In the genomic region with DNA sequence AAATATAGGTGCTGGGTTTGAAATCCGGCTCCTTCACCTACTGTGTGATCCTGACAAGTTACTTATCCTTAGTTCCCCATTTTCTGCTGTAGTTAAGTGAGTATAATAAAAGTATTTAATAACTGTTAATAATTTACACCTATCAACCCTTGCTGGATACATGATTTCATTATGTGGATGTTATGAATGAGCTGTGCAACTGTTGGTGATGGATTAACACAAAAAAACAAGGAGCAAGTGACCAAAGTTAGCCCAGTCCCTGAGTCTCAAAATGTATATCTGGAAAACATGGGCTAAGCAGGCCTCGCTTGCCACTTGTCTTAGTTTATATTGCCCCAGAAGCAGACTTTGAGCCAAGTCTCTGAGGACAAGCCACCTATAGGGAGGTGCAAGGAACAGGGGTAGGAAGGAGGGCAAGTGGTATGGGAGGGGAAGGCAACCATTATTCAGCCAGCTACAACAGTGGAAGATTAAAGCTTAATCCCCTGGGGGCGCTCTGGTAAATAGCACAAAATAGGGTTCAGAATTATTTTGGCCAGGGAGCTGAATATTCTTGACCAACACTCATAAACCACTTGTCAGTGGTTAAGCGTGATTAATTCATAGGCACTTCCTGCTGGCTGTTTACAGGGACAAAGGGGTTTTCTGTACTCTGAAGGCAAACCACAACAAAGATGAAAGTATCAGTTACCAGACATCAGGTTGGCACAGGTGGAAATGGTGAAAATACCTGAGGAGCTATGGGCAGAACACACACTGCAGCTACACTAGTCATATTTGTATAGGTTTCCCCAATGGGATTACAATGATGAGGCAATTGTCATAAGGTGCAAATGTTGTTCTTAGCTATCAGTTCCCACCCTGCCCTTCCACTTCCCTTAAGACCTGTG, we compare ENCODE assay signal across 11 cellular contexts.
DNase-seq lines count a peak whose midpoint lies in the region; ATAC-seq and TF ChIP-seq lines count a peak whose summit lies in the region.
"Had no signal": no experiment of that assay in that cellular context is flagged by ENCODE, and none has a peak within 500 bp of the region (broad histone marks: within the 10 kb centered on the region; RNA-seq: fewer than 3 reads in every experiment).

No MANE protein-coding gene starts in this region.

- POLR2A ChIA-PET in HEK293T (lab: Yijun Ruan, JAX): no interaction called here

- CTCF ChIA-PET in HEK293T (lab: Yijun Ruan, JAX): no interaction called here

- ATAC-seq in HG02588 (IDR thresholded peaks at IDR 0.05; ENCODE audit: unreplicated experiment): peak; percentile 60
- ATAC-seq: A549, gastrocnemius medialis had no signal

- DNase-seq in NCI-H748 (lab: John Stamatoyannopoulos, UW; ENCODE audit: unreplicated experiment) (peak; percentile 37), NCI-H748 treated with DMSO at 0.1 percent for 48 hours (lab: John Stamatoyannopoulos, UW) (no peak), LHCN-M2 (ENCODE audit: low read depth) (peak; percentile 31), myocyte (ENCODE audit: low read depth) (peak; percentile 67), iPS-NIHi11 (ENCODE audit: low spot score) (no peak), activated gamma-delta T cell (lab: John Stamatoyannopoulos, UW) (no peak), HEK293T (ENCODE audit: extremely low spot score) (no peak)
- DNase-seq: gastrocnemius medialis, nephron progenitor cell had no signal

TF ChIP-seq in HEK293T, 16 proteins besides CTCF, POLR2A, EP300 and RAD21:
- TF ChIP-seq ZNF384 (IDR thresholded peaks at IDR 0.05) (no peak), SP1 (IDR thresholded peaks at IDR 0.05) (no peak), CTBP1 (IDR thresholded peaks at IDR 0.05; ENCODE audit: borderline replicate concordance) (no peak), HDGF (IDR thresholded peaks at IDR 0.05; ENCODE audit: borderline replicate concordance) (no peak), BHLHE40 (IDR thresholded peaks at IDR 0.05; ENCODE audit: borderline replicate concordance) (no peak), TARDBP (IDR thresholded peaks at IDR 0.05) (no peak), NFRKB (IDR thresholded peaks at IDR 0.05) (no peak), L3MBTL2 (conservative IDR thresholded peaks at IDR 0.05) (no peak), ELF4 (IDR thresholded peaks at IDR 0.05) (no peak), FOXK2 (IDR thresholded peaks at IDR 0.05) (no peak)
- TF ChIP-seq, protein P1, sequence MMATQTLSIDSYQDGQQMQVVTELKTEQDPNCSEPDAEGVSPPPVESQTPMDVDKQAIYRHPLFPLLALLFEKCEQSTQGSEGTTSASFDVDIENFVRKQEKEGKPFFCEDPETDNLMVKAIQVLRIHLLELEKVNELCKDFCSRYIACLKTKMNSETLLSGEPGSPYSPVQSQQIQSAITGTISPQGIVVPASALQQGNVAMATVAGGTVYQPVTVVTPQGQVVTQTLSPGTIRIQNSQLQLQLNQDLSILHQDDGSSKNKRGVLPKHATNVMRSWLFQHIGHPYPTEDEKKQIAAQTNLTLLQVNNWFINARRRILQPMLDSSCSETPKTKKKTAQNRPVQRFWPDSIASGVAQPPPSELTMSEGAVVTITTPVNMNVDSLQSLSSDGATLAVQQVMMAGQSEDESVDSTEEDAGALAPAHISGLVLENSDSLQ (IDR thresholded peaks at IDR 0.05): no peak

Comparison
In these comparisons a context has a peak if more than half of its experiments do, and no peak if none do; other contexts are left out.
1. DNase-seq: peak in NCI-H748 (single experiment), LHCN-M2 (single experiment) and myocyte (single experiment); none in NCI-H748 treated with DMSO at 0.1 percent for 48 hours (single experiment), iPS-NIHi11 (single experiment), activated gamma-delta T cell (single experiment) and HEK293T (single experiment).